ENCODE assay signal across 19 cellular contexts in the genomic region with DNA sequence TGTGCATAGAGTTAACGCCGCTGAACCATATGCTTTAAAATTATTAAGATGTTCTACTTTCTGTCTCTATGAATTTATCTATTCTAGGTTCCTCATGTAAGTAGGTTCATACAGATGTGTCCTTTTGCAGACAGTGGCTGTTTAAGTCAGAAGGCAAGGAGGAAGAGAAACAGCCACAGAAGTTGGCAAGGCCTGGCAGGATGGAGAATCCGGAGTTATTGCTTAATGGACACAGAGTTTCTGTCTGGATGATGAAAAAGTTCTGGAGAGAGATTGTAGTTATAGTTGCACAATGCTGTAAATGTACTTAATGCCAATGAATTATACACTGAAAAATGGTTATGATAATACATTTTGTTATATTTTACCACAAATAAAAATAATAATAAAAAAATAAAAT.
"Had no signal": no experiment of that assay in that cellular context is flagged by ENCODE, and none has a peak within 500 bp of the region (broad histone marks: within the 10 kb centered on the region; RNA-seq: fewer than 3 reads in every experiment).

No MANE protein-coding gene starts in this region.

- H3K4me3 ChIP-seq: body of pancreas, gastrocnemius medialis, left lung, mucosa of descending colon, prostate gland, right atrium auricular region, skin epidermis, tibial artery had no signal

- H3K4me1 ChIP-seq: body of pancreas, gastrocnemius medialis, left lung, prostate gland, right atrium auricular region had no signal

- H3K9me3 ChIP-seq: body of pancreas, gastrocnemius medialis, left lung, mucosa of descending colon, prostate gland, right atrium auricular region, tibial artery had no signal

- DNase-seq: activated CD4-positive, alpha-beta T cell treated with anti-CD3 and anti-CD28 coated beads for 36 hours; activated CD4-positive, alpha-beta T cell treated with anti-CD3 and anti-CD28 coated beads, Interleukin-2, amount 50 U/mL, for 48 hours; activated gamma-delta T cell treated with Interleukin-2 at 50 U/mL for 16 hours; activated T-cell treated with anti-CD3 and anti-CD28 coated beads for 4 hours; caudate nucleus; effector memory CD8-positive, alpha-beta T cell; gastrocnemius medialis; head of caudate nucleus; left lung; mucosa of descending colon; naive B cell; stimulated activated naive CD8-positive, alpha-beta T cell treated with anti-CD3 and anti-CD28 coated beads, Interleukin-15, Interleukin-2, amounts not matched to agents 100 U/mL and 50 U/mL, for 24 hours; substantia nigra; T-helper 17 cell had no signal

- ATAC-seq: activated CD4-positive, alpha-beta T cell treated with anti-CD3 and anti-CD28 coated beads for 36 hours; body of pancreas; effector memory CD8-positive, alpha-beta T cell; gastrocnemius medialis; left lung; mucosa of descending colon; stimulated activated naive CD8-positive, alpha-beta T cell treated with anti-CD3 and anti-CD28 coated beads, Interleukin-15, Interleukin-2, amounts not matched to agents 100 U/mL and 50 U/mL, for 24 hours; T-helper 17 cell had no signal

- H3K27ac ChIP-seq: body of pancreas, gastrocnemius medialis, left lung, prostate gland, right atrium auricular region, skin epidermis had no signal

- H3K27me3 ChIP-seq: body of pancreas, gastrocnemius medialis, left lung, right atrium auricular region, tibial artery had no signal

- H3K36me3 ChIP-seq: gastrocnemius medialis, left lung, prostate gland, right atrium auricular region, tibial artery had no signal
